Comparison of ENCODE assay signal across 22 cellular contexts in genomic region chr4:174983128-174983750, GRCh38.
A peak's percentile ranks its signal among the peaks of the same experiment; 100 is the strongest.
DNase-seq lines count a peak whose midpoint lies in the region; ATAC-seq and TF ChIP-seq lines count a peak whose summit lies in the region.
"Had no signal": no experiment of that assay in that cellular context is flagged by ENCODE, and none has a peak within 500 bp of the region (broad histone marks: within the 10 kb centered on the region; RNA-seq: fewer than 3 reads in every experiment).

No MANE protein-coding gene starts in this region.

- H2AFZ ChIP-seq in DND-41 (ENCODE audit: low read depth, low read length) = no peak overlapping the region
- no peak overlapping the region for H2AFZ ChIP-seq in MM.1S (ENCODE audit: low read length)
- H2AFZ ChIP-seq: GM23248 had no signal

- H3K9ac ChIP-seq in BLaER1 (no peak overlapping the region), DND-41 (ENCODE audit: low read depth, low read length) (no peak overlapping the region), MM.1S (ENCODE audit: low read length) (no peak overlapping the region), colonic mucosa (ENCODE audit: low read depth in 2 of 2, low read length in 2 of 2) (no peak overlapping the region)
- H3K9ac ChIP-seq: GM23248 had no signal

- peak; percentile 49 for DNase-seq in DND-41
- DNase-seq in SK-N-DZ (ENCODE audit: low spot score) = peak; percentile 1
- DNase-seq in lower lobe of right lung = no peak
- no peak for DNase-seq in MM.1S
- no peak for DNase-seq in colonic mucosa
- DNase-seq in NCI-H2081 (lab: John Stamatoyannopoulos, UW) = no peak
- DNase-seq: CD4-positive, CD25-positive, alpha-beta regulatory T cell; DMS79; GM23248; NCI-H1105 treated with DMSO at 0.1 percent for 48 hours; NCI-H2081 treated with DMSO at 0.1 percent for 48 hours; NCI-H526; SIG-M5 had no signal

- H4K20me1 ChIP-seq in BLaER1 = no peaks in the 10 kb centered on the region
- H4K20me1 ChIP-seq in DND-41 (ENCODE audit: insufficient read depth, low read length) = no peaks in the 10 kb centered on the region
- no peaks in the 10 kb centered on the region for H4K20me1 ChIP-seq in MM.1S (ENCODE audit: insufficient read depth, low read length)

- no peaks in the 10 kb centered on the region for H3K9me2 ChIP-seq in MM.1S (replicated peaks; ENCODE audit: insufficient read depth, low read length)

- H3K4me2 ChIP-seq in BLaER1 (peak overlapping the region; percentile 51), DND-41 (ENCODE audit: insufficient read depth, low read length) (no peak overlapping the region), MM.1S (ENCODE audit: low read depth, low read length) (no peak overlapping the region)
- H3K4me2 ChIP-seq: A549 had no signal

- ATAC-seq in DND-41 (ENCODE audit: insufficient read depth, low read depth) = peak; percentile 68
- peak; percentile 32 to 76 for ATAC-seq in lower lobe of right lung
- ATAC-seq in HG03469 (IDR thresholded peaks at IDR 0.05; ENCODE audit: unreplicated experiment) = no peak
- ATAC-seq: A549, HepG2, K562, Panc1, SK-N-SH treated with all-trans-retinoic acid at 6 μM for 48 hours had no signal

- H3K36me3 ChIP-seq in BLaER1 (no peaks in the 10 kb centered on the region; the same call in 1 of the 2 replicates), DND-41 (ENCODE audit: insufficient read depth, low read length) (no peaks in the 10 kb centered on the region), lower lobe of right lung (no peaks in the 10 kb centered on the region), MM.1S (replicated peaks; ENCODE audit: insufficient read depth, low read length) (no peaks in the 10 kb centered on the region), colonic mucosa (no peaks in the 10 kb centered on the region)
- H3K36me3 ChIP-seq: HAP-1 had no signal

- H3K9me3 ChIP-seq in BLaER1 = peaks cover 74% of the 10 kb centered on the region
- peaks cover 6% of the 10 kb centered on the region for H3K9me3 ChIP-seq in DND-41 (ENCODE audit: insufficient read depth, low read length, severe bottlenecking)
- peaks cover 20% of the 10 kb centered on the region for H3K9me3 ChIP-seq in lower lobe of right lung
- 0 out of 2 replicates have a peak, but pooled peaks cover 3% of the 10 kb centered on the region for H3K9me3 ChIP-seq in MM.1S (replicated peaks; ENCODE audit: insufficient read depth, low read length)
- H3K9me3 ChIP-seq in colonic mucosa = no peaks in the 10 kb centered on the region
- H3K9me3 ChIP-seq: A549, HAP-1 had no signal

- H3K27ac ChIP-seq in BLaER1 (no peak overlapping the region), DND-41 (ENCODE audit: low read length) (no peak overlapping the region), lower lobe of right lung (no peak overlapping the region), MM.1S (ENCODE audit: low read length) (no peak overlapping the region), colonic mucosa (no peak overlapping the region)
- H3K27ac ChIP-seq: A549, GM23248, HL-60 had no signal

- H3K4me3 ChIP-seq in BLaER1 (no peak overlapping the region), DND-41 (ENCODE audit: low read depth in 1 of 2, low read length in 2 of 2) (no peak overlapping the region), lower lobe of right lung (no peak overlapping the region), MM.1S (ENCODE audit: low read length) (no peak overlapping the region), colonic mucosa (no peak overlapping the region)
- H3K4me3 ChIP-seq: A549, GM23248, HAP-1, K562 had no signal

- TF ChIP-seq CTCF in DND-41 (IDR thresholded peaks at IDR 0.05; ENCODE audit: borderline replicate concordance, extremely low read depth, low read length, poor library complexity, severe bottlenecking) (no peak), lower lobe of right lung (IDR thresholded peaks at IDR 0.05) (no peak), MM.1S (IDR thresholded peaks at IDR 0.05; ENCODE audit: low read length) (no peak), colonic mucosa (IDR thresholded peaks at IDR 0.05) (no peak)

- H3K27me3 ChIP-seq in BLaER1 = no peaks in the 10 kb centered on the region
- H3K27me3 ChIP-seq in DND-41 (ENCODE audit: insufficient read depth, low read length, poor library complexity) = no peaks in the 10 kb centered on the region
- H3K27me3 ChIP-seq in lower lobe of right lung (ENCODE audit: low read depth) = no peaks in the 10 kb centered on the region
- no peaks in the 10 kb centered on the region for H3K27me3 ChIP-seq in MM.1S (replicated peaks; ENCODE audit: insufficient read depth, low read length)
- H3K27me3 ChIP-seq in colonic mucosa = no peaks in the 10 kb centered on the region

- intact Hi-C loops in lower lobe of right lung (cut with DNase I) = no loop called here
- intact Hi-C loops in colonic mucosa (cut with DNase I) = no loop called here

- H3K79me2 ChIP-seq in DND-41 (ENCODE audit: insufficient read depth, low read length) (no peaks in the 10 kb centered on the region), MM.1S (ENCODE audit: low read length) (no peaks in the 10 kb centered on the region)

- H3F3A ChIP-seq in MM.1S (ENCODE audit: insufficient read depth, low read length) = no peaks in the 10 kb centered on the region

- H3K4me1 ChIP-seq in BLaER1 (peaks cover 14% of the 10 kb centered on the region), DND-41 (ENCODE audit: insufficient read depth, low read length) (no peaks in the 10 kb centered on the region), lower lobe of right lung (no peaks in the 10 kb centered on the region), MM.1S (ENCODE audit: low read length) (no peaks in the 10 kb centered on the region), colonic mucosa (no peaks in the 10 kb centered on the region)
- H3K4me1 ChIP-seq: A549, HAP-1 had no signal

Comparison
In these comparisons a context has a peak if more than half of its experiments do, and no peak if none do; other contexts are left out.
1. DNase-seq: peak in DND-41 (single experiment) and SK-N-DZ (single experiment); none in lower lobe of right lung (single experiment), MM.1S (single experiment), colonic mucosa (single experiment) and NCI-H2081 (0 of 2).